ENCODE assay signal across 24 cellular contexts in genomic region chr10:52011113-52011512, GRCh38.
"Had no signal": no experiment of that assay in that cellular context is flagged by ENCODE, and none has a peak within 500 bp of the region (broad histone marks: within the 10 kb centered on the region; RNA-seq: fewer than 3 reads in every experiment).

No MANE protein-coding gene starts in this region.

- H3K27ac Mint-ChIP-seq: activated naive CD8-positive, alpha-beta T cell treated with anti-CD3 and anti-CD28 coated beads for 36 hours; activated T-cell treated with anti-CD3 and anti-CD28 coated beads, Interleukin-2, amount 50 U/mL, for 24 hours; activated T-helper 2 cell treated with anti-CD3 and anti-CD28 coated beads, Interferon-gamma antibody, Interleukin-2, Interleukin-4, amounts not matched to agents 10 μg/mL and 5 μg/mL and 100 μg/mL, durations not matched to agents 14 hours and 24 hours and 36 hours; memory B cell; nephron; stimulated activated naive CD8-positive, alpha-beta T cell treated with anti-CD3 and anti-CD28 coated beads, Interleukin-15, Interleukin-2, amounts not matched to agents 100 ng/mL and 50 ng/mL, for 24 hours; WTC11 had no signal

- H3K4me1 Mint-ChIP-seq: activated naive CD8-positive, alpha-beta T cell treated with anti-CD3 and anti-CD28 coated beads for 36 hours; memory B cell; nephron; WTC11 had no signal

- H3K36me3 ChIP-seq: cardiac muscle cell, gastroesophageal sphincter, neutrophil, ovary, prostate gland, uterus had no signal

- H3K9me3 ChIP-seq: body of pancreas, gastroesophageal sphincter, neutrophil, ovary, prostate gland, uterus had no signal

- H3K27ac ChIP-seq: body of pancreas, cardiac muscle cell, gastroesophageal sphincter, neutrophil, ovary, prostate gland, uterus had no signal

- H3K27me3 ChIP-seq: body of pancreas, cardiac muscle cell, gastroesophageal sphincter, neutrophil, ovary, uterus had no signal

- H3K4me1 ChIP-seq: body of pancreas, prostate gland had no signal

- H3K36me3 Mint-ChIP-seq: activated naive CD8-positive, alpha-beta T cell treated with anti-CD3 and anti-CD28 coated beads for 36 hours; memory B cell had no signal

- DNase-seq: activated naive CD4-positive, alpha-beta T cell; activated naive CD8-positive, alpha-beta T cell treated with anti-CD3 and anti-CD28 coated beads for 36 hours; activated T-cell treated with anti-CD3 and anti-CD28 coated beads, Interleukin-2, amount 50 U/mL, for 24 hours; amniotic stem cell; body of pancreas; dermis blood vessel endothelial cell; effector CD8-positive, alpha-beta T cell; erythroblast; head of caudate nucleus; hypothalamus; ovary; stimulated activated CD4-positive, alpha-beta T cell treated with anti-CD3 and anti-CD28 coated beads, Interleukin-4, amount 100 ng/mL, for 4 hours; T1000; trophoblast cell; uterus had no signal

- H3K4me3 Mint-ChIP-seq: activated naive CD8-positive, alpha-beta T cell treated with anti-CD3 and anti-CD28 coated beads for 36 hours; activated T-cell treated with anti-CD3 and anti-CD28 coated beads, Interleukin-2, amount 50 U/mL, for 24 hours; memory B cell; nephron; stimulated activated naive CD8-positive, alpha-beta T cell treated with anti-CD3 and anti-CD28 coated beads, Interleukin-15, Interleukin-2, amounts not matched to agents 100 ng/mL and 50 ng/mL, for 24 hours; WTC11 had no signal

- H3K4me3 ChIP-seq: body of pancreas, cardiac muscle cell, gastroesophageal sphincter, ovary, prostate gland, uterus had no signal

- ATAC-seq: body of pancreas, gastroesophageal sphincter, WTC11 had no signal
